ENCODE assay signal across 28 cellular contexts in the genomic region with DNA sequence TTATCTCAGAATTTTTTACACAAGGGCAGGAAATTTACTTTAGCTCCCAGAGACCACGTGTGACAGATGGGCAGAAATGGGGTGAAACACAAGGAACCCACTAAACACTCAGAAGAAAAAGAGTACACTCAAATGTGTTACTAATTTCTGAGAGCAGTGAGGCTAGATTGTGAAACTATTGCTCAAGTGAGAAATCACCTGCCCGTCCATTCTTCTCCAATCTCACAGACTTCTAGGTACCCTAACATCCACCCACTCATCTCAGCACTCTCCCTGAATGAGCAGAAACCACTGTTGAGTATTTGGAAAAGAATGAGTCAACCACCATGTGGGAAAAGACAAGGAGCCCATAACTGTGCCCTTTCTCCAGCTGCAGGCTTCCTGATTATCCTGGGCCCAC.
DNase-seq lines count a peak whose midpoint lies in the region; TF ChIP-seq lines count a peak whose summit lies in the region.
"Had no signal": no experiment of that assay in that cellular context is flagged by ENCODE, and none has a peak within 500 bp of the region (broad histone marks: within the 10 kb centered on the region; RNA-seq: fewer than 3 reads in every experiment).

No MANE protein-coding gene starts in this region.

- no peak overlapping the region for H3K27ac ChIP-seq in breast epithelium
- H3K27ac ChIP-seq in SJCRH30: no peak overlapping the region
- H3K27ac ChIP-seq: adrenal gland, KMS-11, neutrophil had no signal

- CTCF ChIA-PET in MCF 10A (lab: Yijun Ruan, JAX): interaction anchor here (0.6 to 0.7 kb wide), 2 partner anchors 266 to 334 kb away, joined by 3 read pairs; no protein-coding TSS in a partner anchor

- H3K9me3 ChIP-seq in breast epithelium (peaks cover 5 to 11% of the 10 kb centered on the region in 2 donors), SJCRH30 (replicated peaks) (no peaks in the 10 kb centered on the region)
- H3K9me3 ChIP-seq: adrenal gland, neutrophil had no signal

- TF ChIP-seq CTCF in MCF 10A (IDR thresholded peaks at IDR 0.05; ENCODE audit: unreplicated experiment): no peak
- TF ChIP-seq CTCF in breast epithelium (IDR thresholded peaks at IDR 0.05): no peak
- no peak for TF ChIP-seq CTCF in choroid plexus epithelial cell (conservative IDR thresholded peaks at IDR 0.05; ENCODE audit: low read depth, low read length)

- BruUV-seq in MCF 10A (replicated peaks; lab: Mats Ljungman, UMichigan): no TSS peak

- H3K4me1 ChIP-seq in breast epithelium: no peaks in the 10 kb centered on the region
- H3K4me1 ChIP-seq in SJCRH30: no peaks in the 10 kb centered on the region
- H3K4me1 ChIP-seq: adrenal gland had no signal

- no peaks in the 10 kb centered on the region for H3K27me3 ChIP-seq in breast epithelium
- no peaks in the 10 kb centered on the region for H3K27me3 ChIP-seq in SJCRH30
- H3K27me3 ChIP-seq: adrenal gland, neutrophil had no signal

- no peaks in the 10 kb centered on the region for H3K36me3 Mint-ChIP-seq in MCF 10A (ENCODE audit: insufficient read depth, unreplicated experiment)
- H3K36me3 Mint-ChIP-seq: activated naive CD4-positive, alpha-beta T cell treated with anti-CD3 and anti-CD28 coated beads, Interleukin-2, amount 10 ng/mL, durations not matched to agents 7 days and 5 days; CD14-positive monocyte; stimulated activated effector memory CD8-positive, alpha-beta T cell treated with anti-CD3 and anti-CD28 coated beads, Interleukin-12 subunit alpha, Interleukin-12 subunit beta, amount 100 ng/mL, for 72 hours had no signal

- no peaks in the 10 kb centered on the region for H3K4me1 Mint-ChIP-seq in MCF 10A (ENCODE audit: insufficient read depth, unreplicated experiment)
- H3K4me1 Mint-ChIP-seq: activated CD4-positive, alpha-beta T cell treated with anti-CD3 and anti-CD28 coated beads for 36 hours; activated naive CD4-positive, alpha-beta T cell treated with anti-CD3 and anti-CD28 coated beads, Interleukin-2, amount 10 ng/mL, durations not matched to agents 7 days and 5 days; CD14-positive monocyte; stimulated activated effector memory CD8-positive, alpha-beta T cell treated with anti-CD3 and anti-CD28 coated beads, Interleukin-12 subunit alpha, Interleukin-12 subunit beta, amount 100 ng/mL, for 72 hours had no signal

- no peaks in the 10 kb centered on the region for H3K27me3 Mint-ChIP-seq in MCF 10A (ENCODE audit: insufficient read depth, unreplicated experiment)
- H3K27me3 Mint-ChIP-seq: activated CD4-positive, alpha-beta T cell treated with anti-CD3 and anti-CD28 coated beads for 36 hours; activated CD8-positive, alpha-beta T cell treated with anti-CD3 and anti-CD28 coated beads for 36 hours; activated naive CD4-positive, alpha-beta T cell treated with anti-CD3 and anti-CD28 coated beads, Interleukin-2, amount 10 ng/mL, durations not matched to agents 7 days and 5 days; progenitor cell of endocrine pancreas had no signal

- H3K27ac Mint-ChIP-seq in MCF 10A (ENCODE audit: low read depth, unreplicated experiment): no peak overlapping the region
- H3K27ac Mint-ChIP-seq: activated CD4-positive, alpha-beta T cell treated with anti-CD3 and anti-CD28 coated beads for 36 hours; activated CD8-positive, alpha-beta T cell treated with anti-CD3 and anti-CD28 coated beads for 36 hours; activated naive CD4-positive, alpha-beta T cell treated with anti-CD3 and anti-CD28 coated beads, Interleukin-2, amount 10 ng/mL, durations not matched to agents 7 days and 5 days; CD14-positive monocyte; HFFc6; progenitor cell of endocrine pancreas; stimulated activated effector memory CD8-positive, alpha-beta T cell treated with anti-CD3 and anti-CD28 coated beads, Interleukin-12 subunit alpha, Interleukin-12 subunit beta, amount 100 ng/mL, for 72 hours had no signal

- intact Hi-C loops in MCF 10A (cut with micrococcal nuclease): no loop called here
- intact Hi-C loops in breast epithelium (cut with DNase I; ENCODE audit: low total_unique reads): no loop called here

- TF ChIP-seq POLR2A in breast epithelium (IDR thresholded peaks at IDR 0.05): no peak

- no peaks in the 10 kb centered on the region for H3K36me3 ChIP-seq in breast epithelium
- no peaks in the 10 kb centered on the region for H3K36me3 ChIP-seq in SJCRH30
- H3K36me3 ChIP-seq: adrenal gland, neutrophil had no signal

- POLR2A ChIA-PET in MCF 10A (lab: Yijun Ruan, JAX): interaction anchor here (0.7 kb wide), 1 partner anchor 1813 kb away, joined by 3 read pairs; no protein-coding TSS in a partner anchor

- H3K9me3 Mint-ChIP-seq in MCF 10A (ENCODE audit: unreplicated experiment): peaks cover 7% of the 10 kb centered on the region

- DNase-seq in MCF 10A (ENCODE audit: unreplicated experiment) (peak; percentile 63), breast epithelium (ENCODE audit: low spot score in 2 of 2) (no peak), choroid plexus epithelial cell (ENCODE audit: low read depth) (peak; percentile 3), myocyte (ENCODE audit: low read depth) (peak; percentile 6), NCI-H510A treated with DMSO at 0.1 percent for 48 hours (lab: John Stamatoyannopoulos, UW) (no peak), SJCRH30 (no peak), SKM-1 treated with dmso at 0.1 percent for 144 hours (lab: John Stamatoyannopoulos, UW; ENCODE audit: unreplicated experiment) (no peak)
- DNase-seq in activated CD4-positive, CD25-positive, alpha-beta regulatory T cell (lab: John Stamatoyannopoulos, UW): no peak
- DNase-seq: 8988T; activated CD4-positive, alpha-beta T cell treated with anti-CD3 and anti-CD28 coated beads for 36 hours; activated CD8-positive, alpha-beta T cell treated with anti-CD3 and anti-CD28 coated beads for 36 hours; activated naive CD4-positive, alpha-beta T cell treated with anti-CD3 and anti-CD28 coated beads, Interleukin-2, amount 10 ng/mL, durations not matched to agents 7 days and 5 days; adrenal gland; effector CD4-positive, alpha-beta T cell; GF-D8; GOT3; HFFc6; hippocampal formation; NCI-H2029 treated with DMSO at 0.1 percent for 48 hours; NCI-H748 treated with DMSO at 0.1 percent for 48 hours; SIG-M5; SW 1271; trophoblast cell had no signal

- H3K4me3 Mint-ChIP-seq in MCF 10A (ENCODE audit: unreplicated experiment): no peak overlapping the region
- H3K4me3 Mint-ChIP-seq: activated CD4-positive, alpha-beta T cell treated with anti-CD3 and anti-CD28 coated beads for 36 hours; activated CD8-positive, alpha-beta T cell treated with anti-CD3 and anti-CD28 coated beads for 36 hours; activated naive CD4-positive, alpha-beta T cell treated with anti-CD3 and anti-CD28 coated beads, Interleukin-2, amount 10 ng/mL, durations not matched to agents 7 days and 5 days; CD14-positive monocyte; HFFc6; stimulated activated effector memory CD8-positive, alpha-beta T cell treated with anti-CD3 and anti-CD28 coated beads, Interleukin-12 subunit alpha, Interleukin-12 subunit beta, amount 100 ng/mL, for 72 hours had no signal

- H3K4me3 ChIP-seq in breast epithelium (no peak overlapping the region), choroid plexus epithelial cell (ENCODE audit: low read depth, low read length) (no peak overlapping the region), SJCRH30 (no peak overlapping the region)
- H3K4me3 ChIP-seq: adrenal gland had no signal

Comparison
In these comparisons a context has a peak if more than half of its experiments do, and no peak if none do; other contexts are left out.
1. DNase-seq: peak in MCF 10A (single experiment), choroid plexus epithelial cell (single experiment) and myocyte (single experiment); none in breast epithelium (0 of 2), NCI-H510A treated with DMSO at 0.1 percent for 48 hours (single experiment), SJCRH30 (0 of 2), SKM-1 treated with dmso at 0.1 percent for 144 hours (single experiment) and activated CD4-positive, CD25-positive, alpha-beta regulatory T cell (0 of 4).